ENCODE assay signal across 8 cellular contexts in the genomic region with DNA sequence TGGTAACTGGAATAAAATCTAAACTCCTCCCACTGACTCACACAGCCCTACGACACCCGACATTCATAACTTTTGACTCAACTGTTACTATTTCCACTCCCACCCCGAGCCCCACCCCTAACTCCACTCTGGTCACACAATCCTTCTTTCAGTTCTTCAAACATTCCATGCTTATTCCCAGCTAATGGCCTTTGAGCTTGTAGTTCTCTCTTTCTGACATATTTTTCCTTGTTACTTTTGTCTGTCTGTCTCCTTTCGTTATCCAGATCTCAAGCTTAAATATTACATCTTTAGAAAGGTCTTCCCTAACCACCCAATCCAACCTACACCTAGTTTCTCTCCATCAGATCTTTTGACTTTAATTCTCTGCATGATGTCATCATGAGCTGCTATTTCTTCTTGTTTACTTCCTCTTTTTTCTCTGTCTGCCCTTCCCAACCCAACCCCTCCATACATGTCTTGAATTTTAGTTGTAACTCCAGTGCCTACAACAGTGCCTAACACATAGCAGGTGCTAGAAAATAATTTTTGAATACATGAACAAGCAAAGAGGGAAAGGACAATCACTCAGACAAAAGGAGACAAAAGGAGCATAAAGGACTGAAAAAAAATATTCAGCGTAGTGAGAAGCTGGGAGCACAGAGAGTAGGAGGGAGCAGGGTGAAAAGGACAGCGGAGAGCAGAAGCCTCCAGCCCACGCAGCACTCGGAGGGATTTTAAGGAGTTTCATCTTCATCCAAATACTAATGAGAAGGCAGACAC.
DNase-seq lines count a peak whose midpoint lies in the region; ATAC-seq and TF ChIP-seq lines count a peak whose summit lies in the region.

No MANE protein-coding gene starts in this region.

- CTCF ChIA-PET in HEK293T (lab: Yijun Ruan, JAX): no interaction called here

- POLR2A ChIA-PET in HEK293T (lab: Yijun Ruan, JAX): no interaction called here

- peak; percentile 27 for ATAC-seq in GM19043 (IDR thresholded peaks at IDR 0.05; ENCODE audit: low read depth, unreplicated experiment)

- DNase-seq in LHCN-M2 (ENCODE audit: low read depth) (peak; percentile 82), astrocyte of the hippocampus (ENCODE audit: low read depth, low spot score) (peak; percentile 63), lung microvascular endothelial cell (ENCODE audit: low read depth in 2 of 2) (peak; percentile 26 to 84), SK-N-DZ (ENCODE audit: low spot score) (no peak), NCI-H1105 treated with DMSO at 0.1 percent for 48 hours (lab: John Stamatoyannopoulos, UW) (no peak), HEK293T (ENCODE audit: extremely low spot score) (no peak), GM19238 (ENCODE audit: insufficient read length, low spot score) (no peak)

TF ChIP-seq in HEK293T, 16 proteins besides CTCF, POLR2A, EP300 and RAD21:
- TF ChIP-seq HDGF (IDR thresholded peaks at IDR 0.05; ENCODE audit: borderline replicate concordance) (no peak), FOXM1 (IDR thresholded peaks at IDR 0.05; ENCODE audit: borderline replicate concordance) (no peak), CTBP1 (IDR thresholded peaks at IDR 0.05; ENCODE audit: borderline replicate concordance) (no peak), ARNT (IDR thresholded peaks at IDR 0.05) (no peak), LEF1 (IDR thresholded peaks at IDR 0.05; ENCODE audit: borderline replicate concordance) (no peak), SUZ12 (IDR thresholded peaks at IDR 0.05) (no peak), BHLHE40 (IDR thresholded peaks at IDR 0.05; ENCODE audit: borderline replicate concordance) (no peak)
- TF ChIP-seq, protein P1, sequence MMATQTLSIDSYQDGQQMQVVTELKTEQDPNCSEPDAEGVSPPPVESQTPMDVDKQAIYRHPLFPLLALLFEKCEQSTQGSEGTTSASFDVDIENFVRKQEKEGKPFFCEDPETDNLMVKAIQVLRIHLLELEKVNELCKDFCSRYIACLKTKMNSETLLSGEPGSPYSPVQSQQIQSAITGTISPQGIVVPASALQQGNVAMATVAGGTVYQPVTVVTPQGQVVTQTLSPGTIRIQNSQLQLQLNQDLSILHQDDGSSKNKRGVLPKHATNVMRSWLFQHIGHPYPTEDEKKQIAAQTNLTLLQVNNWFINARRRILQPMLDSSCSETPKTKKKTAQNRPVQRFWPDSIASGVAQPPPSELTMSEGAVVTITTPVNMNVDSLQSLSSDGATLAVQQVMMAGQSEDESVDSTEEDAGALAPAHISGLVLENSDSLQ (IDR thresholded peaks at IDR 0.05): no peak

Comparison
In these comparisons a context has a peak if more than half of its experiments do, and no peak if none do; other contexts are left out.
1. DNase-seq: peak in LHCN-M2 (single experiment), astrocyte of the hippocampus (single experiment) and lung microvascular endothelial cell (2 of 2); none in SK-N-DZ (single experiment), NCI-H1105 treated with DMSO at 0.1 percent for 48 hours (single experiment), HEK293T (single experiment) and GM19238 (single experiment).